Comparison of ENCODE assay signal across 8 cellular contexts in genomic region chr5:91383027-91383955, GRCh38. TPM values are rescaled to one million over a fixed set of nuclear protein-coding genes. Genes with fewer than 3 reads are reported as not detected.
DNase-seq lines count a peak whose midpoint lies in the region; TF ChIP-seq lines count a peak whose summit lies in the region.

Gene ARRDC3 (minus strand): TSS chr5:91383317. CDS start chr5:91383092, 225 bp downstream.

- H3K79me2 ChIP-seq in MM.1S (ENCODE audit: low read length) (peaks cover 51% of the 10 kb centered on the region), neural progenitor cell (ENCODE audit: low read depth) (peaks cover 42% of the 10 kb centered on the region)

- H3K4me1 ChIP-seq in MM.1S (ENCODE audit: low read length) = 0 out of 2 replicates have a peak, but pooled peaks cover under 1% of the 10 kb centered on the region
- no peaks in the 10 kb centered on the region; the same call in 1 of the 2 replicates for H3K4me1 ChIP-seq in SJCRH30
- H3K4me1 ChIP-seq in neural progenitor cell = peaks cover 18% of the 10 kb centered on the region
- no peaks in the 10 kb centered on the region for H3K4me1 ChIP-seq in stomach smooth muscle (ENCODE audit: control insufficient read depth, insufficient read depth, low read length)

- H3K27me3 ChIP-seq in MM.1S (replicated peaks; ENCODE audit: insufficient read depth, low read length) = no peaks in the 10 kb centered on the region
- H3K27me3 ChIP-seq in SJCRH30 = no peaks in the 10 kb centered on the region
- no peaks in the 10 kb centered on the region for H3K27me3 ChIP-seq in neural progenitor cell
- H3K27me3 ChIP-seq in stomach smooth muscle (ENCODE audit: control insufficient read depth in 1 of 2, insufficient read depth in 2 of 2, low read length in 2 of 2) = no peaks in the 10 kb centered on the region

- H3K36me3 Mint-ChIP-seq in neural progenitor cell = peaks cover 7% of the 10 kb centered on the region

- peak within 1 kb of the TSS; percentile 99 for H3K27ac Mint-ChIP-seq in neural progenitor cell

- H3K27me3 Mint-ChIP-seq in neural progenitor cell (ENCODE audit: insufficient read depth, low read depth) = peaks cover 3% of the 10 kb centered on the region

- peaks cover 23% of the 10 kb centered on the region for H3K4me1 Mint-ChIP-seq in neural progenitor cell

- H3K27ac ChIP-seq in MM.1S (ENCODE audit: low read length) (peak within 1 kb of the TSS; percentile 98), SJCRH30 (peak within 1 kb of the TSS; percentile 98), neural progenitor cell (peak within 1 kb of the TSS; percentile 100), stomach smooth muscle (ENCODE audit: low read length) (peak within 1 kb of the TSS; percentile 99)

- H2AFZ ChIP-seq in MM.1S (ENCODE audit: low read length) = peak within 1 kb of the TSS; percentile 62
- H2AFZ ChIP-seq in neural progenitor cell (replicated peaks) = peak within 1 kb of the TSS; percentile 63

- H3F3A ChIP-seq in MM.1S (ENCODE audit: insufficient read depth, low read length) (peaks cover 49% of the 10 kb centered on the region), neural progenitor cell (ENCODE audit: low read depth) (peaks cover 62% of the 10 kb centered on the region)

- H3K4me3 Mint-ChIP-seq in neural progenitor cell = peak within 1 kb of the TSS; percentile 93

- H4K20me1 ChIP-seq in MM.1S (ENCODE audit: insufficient read depth, low read length) = no peaks in the 10 kb centered on the region
- peaks cover 7% of the 10 kb centered on the region for H4K20me1 ChIP-seq in neural progenitor cell (ENCODE audit: low read depth)

- H3K4me2 ChIP-seq in MM.1S (ENCODE audit: low read depth, low read length) (peak within 1 kb of the TSS; percentile 97), neural progenitor cell (peak within 1 kb of the TSS; percentile 94)

- no peak for TF ChIP-seq CTCF in MM.1S (IDR thresholded peaks at IDR 0.05; ENCODE audit: low read length)
- TF ChIP-seq CTCF in foreskin fibroblast (IDR thresholded peaks at IDR 0.05; ENCODE audit: low read depth, low read length) = no peak
- no peak for TF ChIP-seq CTCF in neural progenitor cell (IDR thresholded peaks at IDR 0.05)

- H3K9me3 Mint-ChIP-seq in neural progenitor cell = no peaks in the 10 kb centered on the region

- H3K9ac ChIP-seq in MM.1S (ENCODE audit: low read length) (peak within 1 kb of the TSS; percentile 100), neural progenitor cell (peak within 1 kb of the TSS; percentile 100), stomach smooth muscle (ENCODE audit: low read length in 2 of 2) (peak within 1 kb of the TSS; percentile 91 to 100)

- no peaks in the 10 kb centered on the region for H3K9me3 ChIP-seq in MM.1S (replicated peaks; ENCODE audit: insufficient read depth, low read length)
- H3K9me3 ChIP-seq in SJCRH30 (replicated peaks) = no peaks in the 10 kb centered on the region
- no peaks in the 10 kb centered on the region for H3K9me3 ChIP-seq in neural progenitor cell (ENCODE audit: low read depth)
- no peaks in the 10 kb centered on the region for H3K9me3 ChIP-seq in stomach smooth muscle (ENCODE audit: control insufficient read depth in 2 of 2, low read length in 2 of 2)

- peak; percentile 97 for DNase-seq in GDM1 (lab: John Stamatoyannopoulos, UW)
- peak; percentile 96 for DNase-seq in HCEC 1CT
- peak; percentile 97 for DNase-seq in MM.1S
- DNase-seq in SJCRH30 = peak; percentile 97 to 98
- DNase-seq in activated gamma-delta T cell treated with anti-CD3 and anti-CD28 coated beads, Interleukin-2, amount 50 U/mL, for 16 hours (ENCODE audit: low read depth) = peak; percentile 91
- DNase-seq in foreskin fibroblast = peak; percentile 96 to 99
- DNase-seq in neural progenitor cell (ENCODE audit: low spot score) = peak; percentile 98

- no peaks in the 10 kb centered on the region for H3K9me2 ChIP-seq in MM.1S (replicated peaks; ENCODE audit: insufficient read depth, low read length)

- H3K4me3 ChIP-seq in MM.1S (ENCODE audit: low read length) (peak within 1 kb of the TSS; percentile 98), SJCRH30 (peak within 1 kb of the TSS; percentile 81), foreskin fibroblast (ENCODE audit: low read depth in 1 of 2, low read length in 2 of 2) (peak within 1 kb of the TSS; percentile 74 to 77), neural progenitor cell (peak within 1 kb of the TSS; percentile 99), stomach smooth muscle (ENCODE audit: low read length in 2 of 2) (peak within 1 kb of the TSS; percentile 79 to 95)

- H3K36me3 ChIP-seq in MM.1S (replicated peaks; ENCODE audit: insufficient read depth, low read length) (no peaks in the 10 kb centered on the region; the same call in 1 of the 2 replicates), SJCRH30 (peaks cover 3% of the 10 kb centered on the region), neural progenitor cell (no peaks in the 10 kb centered on the region), stomach smooth muscle (ENCODE audit: control insufficient read depth in 2 of 2, insufficient read depth in 2 of 2, low read length in 2 of 2) (no peaks in the 10 kb centered on the region)

RNA-seq across cellular contexts. Expression of gene ARRDC3, which starts in this region (rescaled TPM):
- total RNA-seq in SJCRH30 (2014; rRNA removed; shearing (Covaris generic)) = 27.6 and 33.4 TPM in 2 replicates
- 79.3 and 126 TPM in 2 replicates for total RNA-seq in neural progenitor cell (ENCODE audit: low replicate concordance)

Comparison
In these comparisons a context has a peak if more than half of its experiments do, and no peak if none do; other contexts are left out.
1. Peak in every context shown above with its lines: DNase-seq, H3K4me3 ChIP-seq and H3K27ac ChIP-seq.